In the genomic region with DNA sequence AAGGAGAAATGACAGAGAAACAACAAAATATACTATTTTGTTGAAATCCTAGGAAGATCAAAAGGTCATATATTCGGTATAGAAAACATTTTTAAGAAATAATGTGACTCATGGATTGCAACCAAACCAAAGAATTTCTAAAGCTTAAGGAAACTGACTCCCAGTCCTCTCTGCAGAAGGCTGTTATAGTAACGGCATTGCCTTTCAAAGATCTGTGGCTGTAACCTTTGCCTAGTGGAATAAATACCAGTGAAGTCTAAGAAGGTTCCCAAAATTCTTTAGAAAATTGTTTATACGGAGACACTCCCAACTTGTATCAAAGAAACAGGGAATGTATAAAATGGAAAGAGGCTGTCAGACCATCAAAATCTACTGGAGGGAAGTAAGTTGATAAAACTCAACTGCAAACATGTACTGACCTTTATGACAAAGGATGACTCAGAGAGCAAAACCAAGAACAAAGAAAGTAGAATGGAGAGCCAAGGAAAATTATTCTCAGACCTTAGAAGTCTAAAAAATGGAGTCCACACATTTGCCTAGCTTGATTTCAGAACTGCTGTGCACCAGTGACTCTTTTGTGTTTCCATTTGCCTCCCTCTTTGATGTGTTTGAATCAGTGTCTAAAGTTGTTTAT, we compare ENCODE assay signal across 1 cellular context.
TF ChIP-seq lines count a peak whose summit lies in the region.

No MANE protein-coding gene starts in this region.

TF ChIP-seq in HCT116, 20 proteins besides CTCF, POLR2A, EP300 and RAD21 (continued from another document):
- TF ChIP-seq, protein P1, sequence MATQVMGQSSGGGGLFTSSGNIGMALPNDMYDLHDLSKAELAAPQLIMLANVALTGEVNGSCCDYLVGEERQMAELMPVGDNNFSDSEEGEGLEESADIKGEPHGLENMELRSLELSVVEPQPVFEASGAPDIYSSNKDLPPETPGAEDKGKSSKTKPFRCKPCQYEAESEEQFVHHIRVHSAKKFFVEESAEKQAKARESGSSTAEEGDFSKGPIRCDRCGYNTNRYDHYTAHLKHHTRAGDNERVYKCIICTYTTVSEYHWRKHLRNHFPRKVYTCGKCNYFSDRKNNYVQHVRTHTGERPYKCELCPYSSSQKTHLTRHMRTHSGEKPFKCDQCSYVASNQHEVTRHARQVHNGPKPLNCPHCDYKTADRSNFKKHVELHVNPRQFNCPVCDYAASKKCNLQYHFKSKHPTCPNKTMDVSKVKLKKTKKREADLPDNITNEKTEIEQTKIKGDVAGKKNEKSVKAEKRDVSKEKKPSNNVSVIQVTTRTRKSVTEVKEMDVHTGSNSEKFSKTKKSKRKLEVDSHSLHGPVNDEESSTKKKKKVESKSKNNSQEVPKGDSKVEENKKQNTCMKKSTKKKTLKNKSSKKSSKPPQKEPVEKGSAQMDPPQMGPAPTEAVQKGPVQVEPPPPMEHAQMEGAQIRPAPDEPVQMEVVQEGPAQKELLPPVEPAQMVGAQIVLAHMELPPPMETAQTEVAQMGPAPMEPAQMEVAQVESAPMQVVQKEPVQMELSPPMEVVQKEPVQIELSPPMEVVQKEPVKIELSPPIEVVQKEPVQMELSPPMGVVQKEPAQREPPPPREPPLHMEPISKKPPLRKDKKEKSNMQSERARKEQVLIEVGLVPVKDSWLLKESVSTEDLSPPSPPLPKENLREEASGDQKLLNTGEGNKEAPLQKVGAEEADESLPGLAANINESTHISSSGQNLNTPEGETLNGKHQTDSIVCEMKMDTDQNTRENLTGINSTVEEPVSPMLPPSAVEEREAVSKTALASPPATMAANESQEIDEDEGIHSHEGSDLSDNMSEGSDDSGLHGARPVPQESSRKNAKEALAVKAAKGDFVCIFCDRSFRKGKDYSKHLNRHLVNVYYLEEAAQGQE (IDR thresholded peaks at IDR 0.05; ENCODE audit: low read depth), result no peak
- TF ChIP-seq FOSL1 (IDR thresholded peaks at IDR 0.05; ENCODE audit: low read depth) (peak; percentile 83), CBX3 (IDR thresholded peaks at IDR 0.05; ENCODE audit: low read depth) (0 out of 2 replicates have a peak, but pooled peaks have one; percentile 58)
